ENCODE assay signal across 8 cellular contexts in the genomic region with DNA sequence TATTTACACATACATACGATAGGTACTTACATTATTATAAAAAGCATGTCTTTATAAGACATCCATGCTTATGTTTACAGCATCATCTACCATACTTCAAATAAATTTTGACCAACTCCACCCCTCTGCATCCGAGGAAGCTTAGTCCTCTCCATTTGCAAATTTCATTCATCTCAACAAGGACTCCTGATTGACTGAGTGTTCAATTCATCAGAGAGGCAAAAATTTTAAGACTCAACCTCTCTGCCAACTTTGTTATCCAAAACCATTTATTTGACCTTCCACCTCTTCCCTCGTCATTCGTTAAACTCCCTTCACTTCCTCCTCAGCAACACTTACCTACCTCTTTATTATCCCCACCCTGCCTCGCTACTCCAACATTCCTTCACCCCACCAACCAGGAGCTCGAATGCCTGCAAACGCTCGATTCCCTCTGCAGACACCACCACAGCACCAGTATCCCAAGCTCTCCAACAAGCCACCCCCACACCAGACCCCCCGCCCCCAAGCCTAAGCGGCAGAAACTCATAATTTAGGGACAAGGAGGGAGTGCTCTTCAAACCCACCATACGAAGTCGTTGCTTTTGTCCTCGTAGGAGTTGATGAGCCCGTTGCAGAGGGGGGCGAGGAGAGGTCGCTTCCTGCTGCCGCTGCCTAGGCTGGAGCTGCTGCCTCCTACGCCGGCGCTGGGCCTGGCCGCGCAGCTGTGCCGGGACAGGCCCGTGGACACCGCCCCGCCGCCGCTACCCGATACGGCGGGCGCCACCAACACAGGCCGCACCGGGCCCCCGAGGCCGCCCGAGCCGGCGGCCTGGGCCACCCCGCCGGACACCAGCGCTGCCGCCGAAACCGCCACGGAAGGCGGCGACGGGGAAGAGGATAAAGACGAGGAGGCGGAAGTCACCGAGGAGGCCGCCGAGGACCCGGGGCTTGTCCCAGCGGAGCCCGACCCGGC. TPM values are rescaled to one million over a fixed set of nuclear protein-coding genes. Genes with fewer than 3 reads are reported as not detected.
DNase-seq lines count a peak whose midpoint lies in the region; ATAC-seq and TF ChIP-seq lines count a peak whose summit lies in the region.

No MANE protein-coding gene starts in this region.

- ATAC-seq in GM19452 (IDR thresholded peaks at IDR 0.05; ENCODE audit: unreplicated experiment), result peak; percentile 20
- ATAC-seq in HG03469 (IDR thresholded peaks at IDR 0.05; ENCODE audit: unreplicated experiment), result peak; percentile 7

- H3K4me2 ChIP-seq in mammary epithelial cell (ENCODE audit: insufficient read depth, low read depth, low read length) (peak overlapping the region; percentile 98), smooth muscle cell (peak overlapping the region; percentile 95)

- dilution Hi-C loops in mammary epithelial cell (cut with HindIII; ENCODE audit: low sequenced_read_pairs), result no loop called here

- peaks cover 0 to 3% (median 0%) of the 10 kb centered on the region in 6 donors for H3K9me3 Mint-ChIP-seq in immature natural killer cell

- DNase-seq in DMS79 (lab: John Stamatoyannopoulos, UW) (peak; percentile 20), SJSA1 (ENCODE audit: low read depth in 1 of 2, low spot score in 2 of 2) (peak in 1 of 2 experiments; percentile 55), mammary epithelial cell (peak; percentile 43), immature natural killer cell (no peak), smooth muscle cell (lab: John Stamatoyannopoulos, UW; ENCODE audit: unreplicated experiment) (peak; percentile 59)
- no peak for DNase-seq in activated effector memory CD4-positive, alpha-beta T cell treated with Interleukin-2 at 50 U/mL for 16 hours

- no peaks in the 10 kb centered on the region for H3K9me3 ChIP-seq in SJSA1 (replicated peaks)
- H3K9me3 ChIP-seq in mammary epithelial cell (replicated peaks; ENCODE audit: insufficient read depth, low read length), result no peaks in the 10 kb centered on the region
- no peaks in the 10 kb centered on the region for H3K9me3 ChIP-seq in smooth muscle cell (replicated peaks; ENCODE audit: low read depth)

- peak overlapping the region; percentile 67 for H3K27ac ChIP-seq in SJSA1
- H3K27ac ChIP-seq in mammary epithelial cell (ENCODE audit: insufficient read depth, low read depth, low read length), result peak overlapping the region; percentile 63
- peak overlapping the region; percentile 93 for H3K27ac ChIP-seq in smooth muscle cell (ENCODE audit: low read depth)

- TF ChIP-seq CTCF in mammary epithelial cell (conservative IDR thresholded peaks at IDR 0.05 in 1 of 2, IDR thresholded peaks at IDR 0.05 in 1 of 2; ENCODE audit: extremely low read depth in 1 of 2, insufficient read depth in 1 of 2, low read depth in 1 of 2, low read length in 2 of 2) (no peak), smooth muscle cell (IDR thresholded peaks at IDR 0.05; ENCODE audit: borderline replicate concordance, insufficient read depth, poor library complexity, severe bottlenecking) (no peak)

- H3K9ac ChIP-seq in mammary epithelial cell (ENCODE audit: insufficient read depth, low read length), result peak overlapping the region; percentile 73
- peak overlapping the region; percentile 95 for H3K9ac ChIP-seq in smooth muscle cell (ENCODE audit: low read depth)

- in situ Hi-C loops in mammary epithelial cell (cut with MboI; ENCODE audit: low sequenced_read_pairs in 2 of 2), result no loop called here

- peak overlapping the region; percentile 81 to 99 (median 95) for H3K4me3 Mint-ChIP-seq in immature natural killer cell

- H4K20me1 ChIP-seq in mammary epithelial cell (ENCODE audit: insufficient read depth, low read length) (no peaks in the 10 kb centered on the region), smooth muscle cell (ENCODE audit: low read depth) (peaks cover 51% of the 10 kb centered on the region)

- peaks cover 68% of the 10 kb centered on the region for H3K79me2 ChIP-seq in mammary epithelial cell (ENCODE audit: insufficient read depth, low read length)
- peaks cover 54% of the 10 kb centered on the region for H3K79me2 ChIP-seq in smooth muscle cell (ENCODE audit: low read depth)

- 8% methylated on average over 4 of the region's 58 CpGs for WGBS in mammary epithelial cell (ENCODE audit: low coverage, missing lambda C conversion rate)
- WGBS in smooth muscle cell (ENCODE audit: low lambda C conversion rate), result 1% methylated on average over 54 of the region's 58 CpGs

- H3K36me3 ChIP-seq in SJSA1 (peaks cover 7% of the 10 kb centered on the region; the same call in 1 of the 2 replicates), mammary epithelial cell (ENCODE audit: insufficient read depth, low read length) (no peaks in the 10 kb centered on the region), smooth muscle cell (ENCODE audit: low read depth) (no peaks in the 10 kb centered on the region)

- CTCF ChIA-PET in mammary epithelial cell (lab: Charles Lee; ENCODE audit: low non-redundant PET), result interaction anchor here (0.6 kb wide), 1 partner anchor 815 kb away, joined by 4 read pairs; no protein-coding TSS in a partner anchor

- no peaks in the 10 kb centered on the region for H3K27me3 ChIP-seq in SJSA1 (replicated peaks)
- no peaks in the 10 kb centered on the region for H3K27me3 ChIP-seq in mammary epithelial cell (ENCODE audit: insufficient read depth, low read length)
- no peaks in the 10 kb centered on the region for H3K27me3 ChIP-seq in smooth muscle cell (ENCODE audit: low read depth)

- H3K4me1 Mint-ChIP-seq in immature natural killer cell, result peaks cover 47 to 62% of the 10 kb centered on the region in 2 donors

- BruUV-seq in mammary epithelial cell (replicated peaks; lab: Mats Ljungman, UMichigan), result no TSS peak

- intact Hi-C loops in mammary epithelial cell (cut with micrococcal nuclease), result loop anchor here (2.0 kb wide), 1 partner anchor 35 kb away; no protein-coding TSS in a partner anchor

- peak overlapping the region; percentile 64 for H3K4me3 ChIP-seq in SJSA1
- peak overlapping the region; percentile 91 to 99 (median 98) for H3K4me3 ChIP-seq in mammary epithelial cell (replicated peaks in 1 of 3; ENCODE audit: insufficient read depth in 1 of 3, low read depth in 2 of 3, low read length in 3 of 3)
- peak overlapping the region; percentile 97 for H3K4me3 ChIP-seq in smooth muscle cell

- H3K27ac Mint-ChIP-seq in immature natural killer cell, result peak overlapping the region; percentile 92 to 97 (median 96)

- H3K4me1 ChIP-seq in SJSA1 (replicated peaks) (peaks cover 6% of the 10 kb centered on the region), mammary epithelial cell (ENCODE audit: insufficient read depth, low read length) (peaks cover 20% of the 10 kb centered on the region), smooth muscle cell (ENCODE audit: low read depth) (peaks cover 15% of the 10 kb centered on the region)

- peaks cover 10 to 17% (median 13%) of the 10 kb centered on the region in 3 donors for H3K27me3 Mint-ChIP-seq in immature natural killer cell (ENCODE audit: low read depth in 3 of 3)

- peaks cover 0 to 3% (median 0%) of the 10 kb centered on the region in 3 donors for H3K36me3 Mint-ChIP-seq in immature natural killer cell

- H2AFZ ChIP-seq in mammary epithelial cell (ENCODE audit: low read depth, low read length) (peak overlapping the region; percentile 86), smooth muscle cell (ENCODE audit: low read depth) (peak overlapping the region; percentile 97)

- no peaks in the 10 kb centered on the region for H3F3A ChIP-seq in smooth muscle cell (ENCODE audit: low read depth)

RNA-seq across cellular contexts. Expression of a gene that starts 0.8 kb away (rescaled TPM):
- total RNA-seq in SJSA1 (2014; rRNA removed; shearing (Covaris generic)), result 32.0 and 45.5 TPM in 2 replicates
- 10 to 100 TPM; 42.2 to 72.5 TPM for total RNA-seq in mammary epithelial cell
- 24.5 TPM for polyA plus RNA-seq in mammary epithelial cell
- polyA minus RNA-seq in mammary epithelial cell, result 72.0 TPM
- 10 to 100 TPM; 28.3 to 42.2 (median 37.4) TPM for polyA plus RNA-seq in immature natural killer cell
- total RNA-seq in smooth muscle cell, result 65.3 and 68.2 TPM in 2 replicates
- 40.5 and 44.8 TPM in 2 replicates for polyA plus RNA-seq in smooth muscle cell

Comparison
In these comparisons a context has a peak if more than half of its experiments do, and no peak if none do; other contexts are left out.
1. DNase-seq: peak in DMS79 (single experiment), mammary epithelial cell (single experiment) and smooth muscle cell (single experiment); none in immature natural killer cell (0 of 3) and activated effector memory CD4-positive, alpha-beta T cell treated with Interleukin-2 at 50 U/mL for 16 hours (single experiment).
2. Peak in every context shown above with its lines, with median percentiles within 50 percentile points of each other: H3K27ac ChIP-seq and H3K4me3 ChIP-seq.